In genomic region chr16:31713071-31713944, GRCh38 we compare ENCODE assay signal across 8 cellular contexts.
DNase-seq lines count a peak whose midpoint lies in the region; ATAC-seq and TF ChIP-seq lines count a peak whose summit lies in the region.

No MANE protein-coding gene starts in this region.

- H3K9me3 ChIP-seq in thoracic aorta: no peaks in the 10 kb centered on the region

- peaks cover 7% of the 10 kb centered on the region for H3K36me3 Mint-ChIP-seq in activated naive CD8-positive, alpha-beta T cell
- peaks cover 15% of the 10 kb centered on the region for H3K36me3 Mint-ChIP-seq in glutamatergic neuron (ENCODE audit: unreplicated experiment)

- no peaks in the 10 kb centered on the region for H3K27me3 Mint-ChIP-seq in activated naive CD8-positive, alpha-beta T cell
- H3K27me3 Mint-ChIP-seq in glutamatergic neuron (ENCODE audit: unreplicated experiment): peaks cover 13% of the 10 kb centered on the region

- no peak for TF ChIP-seq CTCF in GM10248 (IDR thresholded peaks at IDR 0.05; ENCODE audit: control extremely low read depth, extremely low read depth, low read depth, missing control alignments)
- TF ChIP-seq CTCF in glutamatergic neuron (IDR thresholded peaks at IDR 0.05; ENCODE audit: partially characterized antibody, unreplicated experiment): no peak
- no peak for TF ChIP-seq CTCF in omental fat pad (IDR thresholded peaks at IDR 0.05)
- TF ChIP-seq CTCF in thoracic aorta (IDR thresholded peaks at IDR 0.05): no peak

- peak overlapping the region; percentile 93 to 97 for H3K27ac ChIP-seq in thoracic aorta

- peak; percentile 95 for ATAC-seq in HG02588 (IDR thresholded peaks at IDR 0.05; ENCODE audit: unreplicated experiment)
- ATAC-seq in SK-N-SH treated with all-trans-retinoic acid at 6 μM for 48 hours: peak; percentile 96
- ATAC-seq in omental fat pad (ENCODE audit: low FRiP score): peak; percentile 92
- ATAC-seq in thoracic aorta (ENCODE audit: insufficient number of reproducible peaks, low FRiP score, low read depth): peak; percentile 99

- DNase-seq in GM10248 (ENCODE audit: extremely low spot score) (peak; percentile 92), NCI-H1048 (lab: John Stamatoyannopoulos, UW) (peak; percentile 65), glutamatergic neuron (peak; percentile 93), omental fat pad (ENCODE audit: low spot score) (peak; percentile 85), thoracic aorta (ENCODE audit: low spot score) (peak; percentile 85)

- H3K27me3 ChIP-seq in thoracic aorta (replicated peaks; ENCODE audit: insufficient read depth): no peaks in the 10 kb centered on the region

- POLR2A ChIA-PET in GM10248 (lab: Yijun Ruan, JAX): interaction anchor here (0.8 to 1.5 kb wide), 8 partner anchors 9 to 533 kb away, joined by 3 to 9 read pairs (median 5); partner anchors contain the start of genes FUS, RUSF1 and ZNF267

- peak overlapping the region; percentile 99 for H3K27ac Mint-ChIP-seq in activated naive CD8-positive, alpha-beta T cell
- H3K27ac Mint-ChIP-seq in glutamatergic neuron (ENCODE audit: unreplicated experiment): peak overlapping the region; percentile 100

- CTCF ChIA-PET in GM10248 (lab: Yijun Ruan, JAX): interaction anchor here (0.8 to 1.6 kb wide), 7 partner anchors 9 to 252 kb away, joined by 3 to 7 read pairs (median 4); no protein-coding TSS in a partner anchor

- no peaks in the 10 kb centered on the region for H3K9me3 Mint-ChIP-seq in activated naive CD8-positive, alpha-beta T cell (ENCODE audit: low read depth)
- H3K9me3 Mint-ChIP-seq in glutamatergic neuron (ENCODE audit: unreplicated experiment): peaks cover 9% of the 10 kb centered on the region

- H3K4me1 ChIP-seq in thoracic aorta (ENCODE audit: control insufficient read depth in 1 of 2, low read depth in 2 of 2): peaks cover 6 to 22% of the 10 kb centered on the region in 2 donors

- peaks cover 62% of the 10 kb centered on the region for H3K4me1 Mint-ChIP-seq in activated naive CD8-positive, alpha-beta T cell (ENCODE audit: low read depth)
- H3K4me1 Mint-ChIP-seq in glutamatergic neuron (ENCODE audit: low read depth, unreplicated experiment): peaks cover 15% of the 10 kb centered on the region

- peak overlapping the region; percentile 95 for H3K4me3 ChIP-seq in thoracic aorta

- H3K4me3 Mint-ChIP-seq in activated naive CD8-positive, alpha-beta T cell: peak overlapping the region; percentile 98
- H3K4me3 Mint-ChIP-seq in glutamatergic neuron (ENCODE audit: unreplicated experiment): peak overlapping the region; percentile 99

- H3K36me3 ChIP-seq in thoracic aorta: no peaks in the 10 kb centered on the region

TF ChIP-seq in SK-N-SH treated with all-trans-retinoic acid at 6 μM for 48 hours, 23 proteins besides CTCF, POLR2A, EP300 and RAD21:
- TF ChIP-seq PPARA (CRISPR knock-in tag; IDR thresholded peaks at IDR 0.05; ENCODE audit: borderline replicate concordance) (no peak), RARB (CRISPR knock-in tag; IDR thresholded peaks at IDR 0.05) (no peak), ZFP3 (CRISPR knock-in tag; IDR thresholded peaks at IDR 0.05) (no peak), ZNF70 (CRISPR knock-in tag; IDR thresholded peaks at IDR 0.05) (no peak), PATZ1 (CRISPR knock-in tag; IDR thresholded peaks at IDR 0.05; ENCODE audit: borderline replicate concordance) (0 out of 2 replicates have a peak, but pooled peaks have one; percentile 47), CSRNP3 (CRISPR knock-in tag; IDR thresholded peaks at IDR 0.05) (no peak), OSR1 (CRISPR knock-in tag; IDR thresholded peaks at IDR 0.05) (no peak), SNAI2 (CRISPR knock-in tag; IDR thresholded peaks at IDR 0.05) (no peak), TOX (CRISPR knock-in tag; IDR thresholded peaks at IDR 0.05; ENCODE audit: borderline replicate concordance) (0 out of 2 replicates have a peak, but pooled peaks have one; percentile 29), ARNTL (CRISPR knock-in tag; IDR thresholded peaks at IDR 0.05; ENCODE audit: borderline replicate concordance, low read depth) (no peak), ESRRG (CRISPR knock-in tag; IDR thresholded peaks at IDR 0.05) (no peak), ZC3H10 (CRISPR knock-in tag; IDR thresholded peaks at IDR 0.05) (no peak)
- TF ChIP-seq, protein P1, sequence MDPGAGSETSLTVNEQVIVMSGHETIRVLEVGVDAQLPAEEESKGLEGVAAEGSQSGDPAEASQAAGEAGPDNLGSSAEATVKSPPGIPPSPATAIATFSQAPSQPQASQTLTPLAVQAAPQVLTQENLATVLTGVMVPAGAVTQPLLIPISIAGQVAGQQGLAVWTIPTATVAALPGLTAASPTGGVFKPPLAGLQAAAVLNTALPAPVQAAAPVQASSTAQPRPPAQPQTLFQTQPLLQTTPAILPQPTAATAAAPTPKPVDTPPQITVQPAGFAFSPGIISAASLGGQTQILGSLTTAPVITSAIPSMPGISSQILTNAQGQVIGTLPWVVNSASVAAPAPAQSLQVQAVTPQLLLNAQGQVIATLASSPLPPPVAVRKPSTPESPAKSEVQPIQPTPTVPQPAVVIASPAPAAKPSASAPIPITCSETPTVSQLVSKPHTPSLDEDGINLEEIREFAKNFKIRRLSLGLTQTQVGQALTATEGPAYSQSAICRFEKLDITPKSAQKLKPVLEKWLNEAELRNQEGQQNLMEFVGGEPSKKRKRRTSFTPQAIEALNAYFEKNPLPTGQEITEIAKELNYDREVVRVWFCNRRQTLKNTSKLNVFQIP (CRISPR knock-in tag; IDR thresholded peaks at IDR 0.05; ENCODE audit: borderline replicate concordance, low read depth): no peak

Comparison
In these comparisons a context has a peak if more than half of its experiments do, and no peak if none do; other contexts are left out.
1. Peak in every context shown above with its lines: DNase-seq, ATAC-seq, H3K4me3 ChIP-seq and H3K27ac ChIP-seq.